In the genomic region with DNA sequence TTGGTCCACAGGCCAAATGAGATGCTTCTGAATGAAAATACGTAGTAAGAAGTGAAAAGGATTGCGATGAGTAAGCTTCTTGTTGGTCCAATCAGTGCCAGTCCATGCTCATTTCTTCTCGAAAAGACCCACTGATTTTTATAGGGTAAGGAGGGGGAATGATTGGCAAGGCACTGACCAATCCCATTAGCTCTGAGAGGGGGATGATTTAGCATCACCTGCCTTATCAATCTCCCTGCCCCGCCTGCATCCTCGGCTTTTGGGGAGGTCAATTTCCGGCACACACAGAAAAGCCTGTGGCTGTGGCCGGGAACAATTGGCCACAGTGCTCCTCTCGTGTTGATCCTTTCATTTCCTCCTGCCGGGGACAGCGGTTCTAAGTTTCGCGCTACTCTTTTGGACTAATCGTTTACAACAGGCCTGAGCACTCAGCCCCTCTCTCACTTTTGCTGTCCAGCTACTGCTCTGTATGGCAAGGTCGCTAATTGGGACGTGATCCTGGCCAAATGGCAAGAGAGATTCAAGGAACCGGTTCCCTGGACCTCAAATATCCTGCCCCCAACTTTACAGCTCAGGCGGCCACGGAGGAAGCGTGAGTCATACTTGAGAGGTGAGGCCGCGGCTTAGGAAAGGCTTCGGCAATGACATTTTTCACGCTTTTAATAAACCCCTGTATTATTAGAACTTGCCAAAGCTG, we compare ENCODE assay signal across 12 cellular contexts. TPM values are rescaled to one million over a fixed set of nuclear protein-coding genes. Genes with fewer than 3 reads are reported as not detected.
A peak's percentile ranks its signal among the peaks of the same experiment; 100 is the strongest.
DNase-seq lines count a peak whose midpoint lies in the region; ATAC-seq, FAIRE-seq and TF ChIP-seq lines count a peak whose summit lies in the region.
"Had no signal": no experiment of that assay in that cellular context is flagged by ENCODE, and none has a peak within 500 bp of the region (broad histone marks: within the 10 kb centered on the region; RNA-seq: fewer than 3 reads in every experiment).

No MANE protein-coding gene starts in this region.

- H3K9ac ChIP-seq in mammary epithelial cell (ENCODE audit: insufficient read depth, low read length) = peak overlapping the region; percentile 65

- DNase-seq in NCI-H460 (ENCODE audit: extremely low read depth, low read depth) = peak; percentile 35
- peak; percentile 89 for DNase-seq in mammary epithelial cell
- DNase-seq in retinal pigment epithelial cell (ENCODE audit: low read depth) = peak; percentile 25
- no peak for DNase-seq in frontal cortex (ENCODE audit: low spot score in 2 of 2)
- no peak for DNase-seq in Kasumi-1 (lab: John Stamatoyannopoulos, UW)
- DNase-seq: aorta, NCI-H1105, right cardiac atrium had no signal

- no peak for FAIRE-seq in frontal cortex (lab: Jason Lieb, UNC)
- FAIRE-seq: keratinocyte had no signal

- BruUV-seq in mammary epithelial cell (replicated peaks; lab: Mats Ljungman, UMichigan) = no TSS peak

- no peaks in the 10 kb centered on the region for H3K9me3 ChIP-seq in mammary epithelial cell (replicated peaks; ENCODE audit: insufficient read depth, low read length)

- peak overlapping the region; percentile 75 for H3K4me2 ChIP-seq in mammary epithelial cell (ENCODE audit: insufficient read depth, low read depth, low read length)

- dilution Hi-C loops in mammary epithelial cell (cut with HindIII; ENCODE audit: low sequenced_read_pairs) = no loop called here

- CTCF ChIA-PET in mammary epithelial cell (lab: Charles Lee; ENCODE audit: low non-redundant PET) = no interaction called here

- ATAC-seq in GM18868 (IDR thresholded peaks at IDR 0.05; ENCODE audit: unreplicated experiment) = peak; percentile 74
- ATAC-seq in HG03469 (IDR thresholded peaks at IDR 0.05; ENCODE audit: unreplicated experiment) = no peak
- ATAC-seq in GM19452 (IDR thresholded peaks at IDR 0.05; ENCODE audit: unreplicated experiment) = no peak
- ATAC-seq: right cardiac atrium had no signal

- peaks cover 19% of the 10 kb centered on the region for H3K4me1 ChIP-seq in mammary epithelial cell (ENCODE audit: insufficient read depth, low read length)

- TF ChIP-seq CTCF in mammary epithelial cell (conservative IDR thresholded peaks at IDR 0.05 in 1 of 2, IDR thresholded peaks at IDR 0.05 in 1 of 2; ENCODE audit: extremely low read depth in 1 of 2, insufficient read depth in 1 of 2, low read depth in 1 of 2, low read length in 2 of 2) (no peak), retinal pigment epithelial cell (conservative IDR thresholded peaks at IDR 0.05; ENCODE audit: low read depth, low read length) (no peak)

- peak overlapping the region; percentile 70 for H3K27ac ChIP-seq in mammary epithelial cell (ENCODE audit: insufficient read depth, low read depth, low read length)

- H3K4me3 ChIP-seq in mammary epithelial cell (replicated peaks in 1 of 3; ENCODE audit: insufficient read depth in 1 of 3, low read depth in 2 of 3, low read length in 3 of 3) (peak overlapping the region; percentile 32 to 46 (median 38)), retinal pigment epithelial cell (ENCODE audit: low read length) (no peak overlapping the region)

- intact Hi-C loops in mammary epithelial cell (cut with micrococcal nuclease) = no loop called here

- H3K36me3 ChIP-seq in mammary epithelial cell (ENCODE audit: insufficient read depth, low read length) = no peaks in the 10 kb centered on the region

- in situ Hi-C loops in mammary epithelial cell (cut with MboI; ENCODE audit: low sequenced_read_pairs in 2 of 2) = no loop called here

- H3K27me3 ChIP-seq in mammary epithelial cell (ENCODE audit: insufficient read depth, low read length) = no peaks in the 10 kb centered on the region

- 15% methylated on average over 13 of the region's 23 CpGs for WGBS in mammary epithelial cell (ENCODE audit: low coverage, missing lambda C conversion rate)

- H3K79me2 ChIP-seq in mammary epithelial cell (ENCODE audit: insufficient read depth, low read length) = no peaks in the 10 kb centered on the region

- peak overlapping the region; percentile 98 for H2AFZ ChIP-seq in mammary epithelial cell (ENCODE audit: low read depth, low read length)

- no peaks in the 10 kb centered on the region for H4K20me1 ChIP-seq in mammary epithelial cell (ENCODE audit: insufficient read depth, low read length)

RNA-seq across cellular contexts. Expression of a gene that starts 43.1 kb away (rescaled TPM):
- 0.07 and 0.20 TPM in 2 replicates for total RNA-seq in NCI-H460 (2014; rRNA removed; shearing (Covaris generic))
- polyA plus RNA-seq in NCI-H460 (2014; cell fraction: nucleus; rRNA removed) = not detected in 2 replicates
- under 1 TPM in 1 of 2 donors, not detected in 1; 0.33 TPM for total RNA-seq in mammary epithelial cell
- polyA plus RNA-seq in mammary epithelial cell = 0.03 TPM
- not detected for polyA minus RNA-seq in mammary epithelial cell
- total RNA-seq in frontal cortex = not detected
- total RNA-seq: right cardiac atrium had no signal
- polyA plus RNA-seq: aorta had no signal

Comparison
In these comparisons a context has a peak if more than half of its experiments do, and no peak if none do; other contexts are left out.
1. DNase-seq: peak in NCI-H460 (single experiment), mammary epithelial cell (single experiment) and retinal pigment epithelial cell (single experiment); none in frontal cortex (0 of 2) and Kasumi-1 (0 of 2).